In the genomic region with DNA sequence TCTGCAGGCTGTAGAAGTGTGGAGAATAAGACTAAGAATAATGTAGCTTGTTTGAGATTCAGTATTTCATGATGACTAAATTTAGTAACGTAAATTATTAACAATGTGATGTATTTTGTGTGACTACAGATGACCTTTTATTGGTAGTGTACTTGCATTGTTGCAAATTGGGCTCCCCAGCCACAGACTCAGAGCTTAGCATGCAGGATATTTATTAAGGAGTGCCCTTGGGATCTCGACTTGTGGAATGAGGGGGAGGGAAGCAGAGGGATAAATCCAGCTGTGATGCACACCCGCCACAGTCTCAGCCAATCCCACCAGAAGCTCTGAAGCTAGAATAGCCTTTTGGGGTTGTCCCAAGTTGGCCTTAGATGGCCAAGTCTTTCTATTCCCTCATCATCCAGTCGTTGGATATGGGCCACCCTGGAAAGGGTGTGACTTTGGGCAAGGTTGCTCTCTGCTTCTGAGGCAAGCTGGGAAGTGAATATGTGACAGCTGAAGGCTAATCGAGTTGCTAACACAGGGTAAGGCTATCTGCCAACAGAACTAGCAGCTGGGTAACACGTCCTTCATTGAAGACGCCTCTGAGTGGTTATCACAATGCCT, we compare ENCODE assay signal across 17 cellular contexts. TPM values are rescaled to one million over a fixed set of nuclear protein-coding genes. Genes with fewer than 3 reads are reported as not detected.
DNase-seq lines count a peak whose midpoint lies in the region; ATAC-seq, FAIRE-seq and TF ChIP-seq lines count a peak whose summit lies in the region.
"Had no signal": no experiment of that assay in that cellular context is flagged by ENCODE, and none has a peak within 500 bp of the region (broad histone marks: within the 10 kb centered on the region; RNA-seq: fewer than 3 reads in every experiment).

No MANE protein-coding gene starts in this region.

- FAIRE-seq in A549 (lab: Jason Lieb, UNC) = no peak
- FAIRE-seq: HepG2, TTC549 had no signal

- TF ChIP-seq RAD21 in A549 (conservative IDR thresholded peaks at IDR 0.05 in 1 of 2, IDR thresholded peaks at IDR 0.05 in 1 of 2) = no peak

- POLR2A ChIA-PET in A549 (lab: Yijun Ruan, JAX) = no interaction called here

- no peak for TF ChIP-seq EP300 in A549 (IDR thresholded peaks at IDR 0.05)
- TF ChIP-seq EP300 in esophagus muscularis mucosa (IDR thresholded peaks at IDR 0.05) = no peak

- TF ChIP-seq CTCF in A549 (IDR thresholded peaks at IDR 0.05) = no peak
- TF ChIP-seq CTCF in esophagus muscularis mucosa (IDR thresholded peaks at IDR 0.05) = no peak
- no peak for TF ChIP-seq CTCF in WERI-Rb-1 (IDR thresholded peaks at IDR 0.05; ENCODE audit: low read depth, low read length)

- WGBS in A549 (ENCODE audit: missing lambda C conversion rate) = 40% methylated on average over 7 of the region's 7 CpGs
- 40% methylated on average over 7 of the region's 7 CpGs for WGBS in esophagus muscularis mucosa

- ATAC-seq in A549 (peak; percentile 50 to 75), GM21390 (IDR thresholded peaks at IDR 0.05; ENCODE audit: unreplicated experiment) (no peak)
- ATAC-seq: HepG2, left lung had no signal

- H3K36me3 ChIP-seq in esophagus muscularis mucosa (no peaks in the 10 kb centered on the region), WERI-Rb-1 (no peaks in the 10 kb centered on the region)
- H3K36me3 ChIP-seq: BLaER1 treated with 17β-estradiol and CSF1 and Interleukin-3, amounts not matched to agents 10 nM and 100 nM; left lung; neural progenitor cell had no signal

- H3K9me3 ChIP-seq in A549 = no peaks in the 10 kb centered on the region
- no peaks in the 10 kb centered on the region for H3K9me3 ChIP-seq in esophagus muscularis mucosa
- no peaks in the 10 kb centered on the region for H3K9me3 ChIP-seq in WERI-Rb-1 (ENCODE audit: severe bottlenecking)
- H3K9me3 ChIP-seq: BLaER1 treated with 17β-estradiol and CSF1 and Interleukin-3, amounts not matched to agents 10 nM and 100 nM; left lung had no signal

- peak overlapping the region; percentile 9 for H3K4me2 ChIP-seq in A549
- H3K4me2 ChIP-seq: BLaER1 treated with 17β-estradiol and CSF1 and Interleukin-3, amounts not matched to agents 10 nM and 100 nM; neural progenitor cell had no signal

- DNase-seq in A549 (ENCODE audit: low read depth in 1 of 2, low spot score in 1 of 2) (peak in 1 of 2 experiments; percentile 60), NCI-H1105 treated with DMSO at 0.1 percent for 48 hours (lab: John Stamatoyannopoulos, UW) (peak; percentile 55), esophagus muscularis mucosa (ENCODE audit: extremely low spot score) (peak; percentile 90), myocyte (ENCODE audit: low read depth) (peak; percentile 99), WERI-Rb-1 (no peak), superior temporal gyrus (ENCODE audit: extremely low spot score) (no peak), HK-2 (ENCODE audit: unreplicated experiment) (no peak)
- DNase-seq: ACHN; activated CD4-positive, alpha-beta T cell treated with anti-CD3 and anti-CD28 coated beads, Interleukin-2, amount 10 ng/mL, durations not matched to agents 7 days and 5 days; activated naive CD8-positive, alpha-beta T cell treated with anti-CD3 and anti-CD28 coated beads for 36 hours; left lung had no signal

- intact Hi-C loops in esophagus muscularis mucosa (cut with DNase I) = no loop called here

- no peak for TF ChIP-seq POLR2A in A549 (IDR thresholded peaks at IDR 0.05; ENCODE audit: low read length)
- no peak for TF ChIP-seq POLR2A in esophagus muscularis mucosa (IDR thresholded peaks at IDR 0.05; ENCODE audit: low read depth)

- H3K27ac ChIP-seq in A549 = peak overlapping the region; percentile 1 to 72; a peak in 3 of 6 replicates
- H3K27ac ChIP-seq in esophagus muscularis mucosa (replicated peaks in 1 of 4) = no peak overlapping the region
- H3K27ac ChIP-seq in WERI-Rb-1 = no peak overlapping the region
- H3K27ac ChIP-seq: BLaER1 treated with 17β-estradiol and CSF1 and Interleukin-3, amounts not matched to agents 10 nM and 100 nM; left lung; neural progenitor cell had no signal

- H3K4me3 ChIP-seq in A549 = no peak overlapping the region
- H3K4me3 ChIP-seq in esophagus muscularis mucosa = no peak overlapping the region
- H3K4me3 ChIP-seq in WERI-Rb-1 (ENCODE audit: low read depth, low read length) = no peak overlapping the region
- H3K4me3 ChIP-seq: BLaER1 treated with 17β-estradiol and CSF1 and Interleukin-3, amounts not matched to agents 10 nM and 100 nM; left lung; neural progenitor cell had no signal

- H3K27me3 ChIP-seq in esophagus muscularis mucosa = no peaks in the 10 kb centered on the region
- H3K27me3 ChIP-seq in WERI-Rb-1 (ENCODE audit: insufficient read depth, low read depth, severe bottlenecking) = no peaks in the 10 kb centered on the region
- H3K27me3 ChIP-seq: BLaER1 treated with 17β-estradiol and CSF1 and Interleukin-3, amounts not matched to agents 10 nM and 100 nM; left lung; neural progenitor cell had no signal

- CTCF ChIA-PET in A549 (lab: Yijun Ruan, JAX) = interaction anchor here (0.6 to 3.8 kb wide), 6 partner anchors 11 to 923 kb away, joined by 3 to 24 read pairs (median 4); no protein-coding TSS in a partner anchor

- peaks cover 17% of the 10 kb centered on the region for H3K4me1 ChIP-seq in A549
- peaks cover 7 to 13% (median 10%) of the 10 kb centered on the region in 4 donors for H3K4me1 ChIP-seq in esophagus muscularis mucosa
- H3K4me1 ChIP-seq: left lung, neural progenitor cell had no signal

TF ChIP-seq in A549, 52 proteins besides CTCF, POLR2A, EP300 and RAD21:
- TF ChIP-seq FOSB (CRISPR knock-in tag; IDR thresholded peaks at IDR 0.05) (no peak), HOXA7 (CRISPR knock-in tag; IDR thresholded peaks at IDR 0.05) (no peak), TP53 (CRISPR knock-in tag; IDR thresholded peaks at IDR 0.05) (no peak), SREBF2 (IDR thresholded peaks at IDR 0.05) (no peak), KDM5A (IDR thresholded peaks at IDR 0.05) (no peak), RCOR1 (IDR thresholded peaks at IDR 0.05; ENCODE audit: low read depth, low read length) (no peak), CHD4 (IDR thresholded peaks at IDR 0.05; ENCODE audit: borderline replicate concordance) (no peak)
- TF ChIP-seq, protein P1, sequence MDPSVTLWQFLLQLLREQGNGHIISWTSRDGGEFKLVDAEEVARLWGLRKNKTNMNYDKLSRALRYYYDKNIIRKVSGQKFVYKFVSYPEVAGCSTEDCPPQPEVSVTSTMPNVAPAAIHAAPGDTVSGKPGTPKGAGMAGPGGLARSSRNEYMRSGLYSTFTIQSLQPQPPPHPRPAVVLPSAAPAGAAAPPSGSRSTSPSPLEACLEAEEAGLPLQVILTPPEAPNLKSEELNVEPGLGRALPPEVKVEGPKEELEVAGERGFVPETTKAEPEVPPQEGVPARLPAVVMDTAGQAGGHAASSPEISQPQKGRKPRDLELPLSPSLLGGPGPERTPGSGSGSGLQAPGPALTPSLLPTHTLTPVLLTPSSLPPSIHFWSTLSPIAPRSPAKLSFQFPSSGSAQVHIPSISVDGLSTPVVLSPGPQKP (IDR thresholded peaks at IDR 0.05; ENCODE audit: low read depth, low read length) = no peak
- TF ChIP-seq, protein P2, sequence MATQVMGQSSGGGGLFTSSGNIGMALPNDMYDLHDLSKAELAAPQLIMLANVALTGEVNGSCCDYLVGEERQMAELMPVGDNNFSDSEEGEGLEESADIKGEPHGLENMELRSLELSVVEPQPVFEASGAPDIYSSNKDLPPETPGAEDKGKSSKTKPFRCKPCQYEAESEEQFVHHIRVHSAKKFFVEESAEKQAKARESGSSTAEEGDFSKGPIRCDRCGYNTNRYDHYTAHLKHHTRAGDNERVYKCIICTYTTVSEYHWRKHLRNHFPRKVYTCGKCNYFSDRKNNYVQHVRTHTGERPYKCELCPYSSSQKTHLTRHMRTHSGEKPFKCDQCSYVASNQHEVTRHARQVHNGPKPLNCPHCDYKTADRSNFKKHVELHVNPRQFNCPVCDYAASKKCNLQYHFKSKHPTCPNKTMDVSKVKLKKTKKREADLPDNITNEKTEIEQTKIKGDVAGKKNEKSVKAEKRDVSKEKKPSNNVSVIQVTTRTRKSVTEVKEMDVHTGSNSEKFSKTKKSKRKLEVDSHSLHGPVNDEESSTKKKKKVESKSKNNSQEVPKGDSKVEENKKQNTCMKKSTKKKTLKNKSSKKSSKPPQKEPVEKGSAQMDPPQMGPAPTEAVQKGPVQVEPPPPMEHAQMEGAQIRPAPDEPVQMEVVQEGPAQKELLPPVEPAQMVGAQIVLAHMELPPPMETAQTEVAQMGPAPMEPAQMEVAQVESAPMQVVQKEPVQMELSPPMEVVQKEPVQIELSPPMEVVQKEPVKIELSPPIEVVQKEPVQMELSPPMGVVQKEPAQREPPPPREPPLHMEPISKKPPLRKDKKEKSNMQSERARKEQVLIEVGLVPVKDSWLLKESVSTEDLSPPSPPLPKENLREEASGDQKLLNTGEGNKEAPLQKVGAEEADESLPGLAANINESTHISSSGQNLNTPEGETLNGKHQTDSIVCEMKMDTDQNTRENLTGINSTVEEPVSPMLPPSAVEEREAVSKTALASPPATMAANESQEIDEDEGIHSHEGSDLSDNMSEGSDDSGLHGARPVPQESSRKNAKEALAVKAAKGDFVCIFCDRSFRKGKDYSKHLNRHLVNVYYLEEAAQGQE (IDR thresholded peaks at IDR 0.05) = no peak

RNA-seq across cellular contexts. Expression of a gene that starts 42.1 kb away (rescaled TPM):
- polyA plus RNA-seq in A549 (2011; rRNA removed) (3.1 and 3.8 TPM in 2 replicates), A549 (2017; fragmentation: RNase III; extraction: RNeasy Plus Mini Kit Qiagen cat#74134 plus additional on column Dnase treatment) (0.50 to 0.66 TPM (median 0.59 TPM) in 3 replicates)
- 0.12 and 0.17 TPM in 2 replicates for polyA plus RNA-seq in A549 (2012; cell fraction: cytosol; rRNA removed)
- polyA plus RNA-seq in A549 (2012; cell fraction: nucleus; rRNA removed) = 0.02 and 0.31 TPM in 2 replicates
- polyA minus RNA-seq in A549 (2011; rRNA and poly(A)+ RNA removed) = 3.4 and 3.8 TPM in 2 replicates
- total RNA-seq in esophagus muscularis mucosa (1 to 10 TPM; 3.3 to 6.2 (median 5.3) TPM), myocyte (0.05 TPM in 1 of 2 replicates, not detected in the other)
- 0.05 TPM for polyA plus RNA-seq in myocyte (2012)
- total RNA-seq: NCI-H460 had no signal

Comparison
In these comparisons a context has a peak if more than half of its experiments do, and no peak if none do; other contexts are left out.
1. DNase-seq: peak in NCI-H1105 treated with DMSO at 0.1 percent for 48 hours (single experiment), esophagus muscularis mucosa (single experiment) and myocyte (single experiment); none in WERI-Rb-1 (single experiment), superior temporal gyrus (single experiment) and HK-2 (single experiment).
2. H3K27ac ChIP-seq: peak in A549 (2 of 2); none in esophagus muscularis mucosa (0 of 4) and WERI-Rb-1 (single experiment).